In genomic region chr14:75310295-75311059, GRCh38 we compare ENCODE assay signal across 1 cellular context.
TF ChIP-seq lines count a peak whose summit lies in the region.

No MANE protein-coding gene starts in this region.

TF ChIP-seq in IMR-90, 13 proteins besides CTCF, POLR2A, EP300 and RAD21:
- TF ChIP-seq FOS (IDR thresholded peaks at IDR 0.05; ENCODE audit: low read depth, low read length) (0 out of 2 replicates have a peak, but pooled peaks have one; percentile 13), MXI1 (IDR thresholded peaks at IDR 0.05; ENCODE audit: borderline replicate concordance, low read depth, low read length) (no peak), CEBPB (IDR thresholded peaks at IDR 0.05; ENCODE audit: low read depth, low read length) (0 out of 2 replicates have a peak, but pooled peaks have one; percentile 13), MAZ (IDR thresholded peaks at IDR 0.05; ENCODE audit: borderline replicate concordance, low read depth, low read length) (peak; percentile 88; the same call in 1 of the 2 replicates)
